ENCODE assay signal across 8 cellular contexts in genomic region chr2:31324000-31324633, GRCh38.
A peak's percentile ranks its signal among the peaks of the same experiment; 100 is the strongest.
DNase-seq lines count a peak whose midpoint lies in the region; ATAC-seq and TF ChIP-seq lines count a peak whose summit lies in the region.

No MANE protein-coding gene starts in this region.

- H3K9me3 Mint-ChIP-seq in GM23338: no peaks in the 10 kb centered on the region

- no peaks in the 10 kb centered on the region for H4K20me1 ChIP-seq in GM23338 (replicated peaks; ENCODE audit: insufficient read depth)

- H4K8ac ChIP-seq in mesendoderm (ENCODE audit: low read depth, low read length): no peak overlapping the region

- H3K27me3 ChIP-seq in Peyer's patch (no peaks in the 10 kb centered on the region), GM23338 (ENCODE audit: insufficient read depth) (no peaks in the 10 kb centered on the region), mesendoderm (ENCODE audit: insufficient read depth, low read length, poor library complexity) (no peaks in the 10 kb centered on the region)

- ATAC-seq in GM18505 (IDR thresholded peaks at IDR 0.05; ENCODE audit: unreplicated experiment): peak; percentile 73
- peak; percentile 73 for ATAC-seq in HG02642 (IDR thresholded peaks at IDR 0.05; ENCODE audit: poor library complexity, unreplicated experiment)
- ATAC-seq in left lobe of liver: peak; percentile 67
- ATAC-seq in GM23338: no peak

- no peaks in the 10 kb centered on the region for H3K36me3 Mint-ChIP-seq in GM23338 (ENCODE audit: low read depth)

- peaks cover 11% of the 10 kb centered on the region; the same call in 2 of the 3 replicates for H3K4me1 Mint-ChIP-seq in GM23338

- no peak for TF ChIP-seq POLR2A in GM18505 (IDR thresholded peaks at IDR 0.05; ENCODE audit: borderline replicate concordance, extremely low read depth, insufficient read depth, insufficient read length)
- TF ChIP-seq POLR2A in Peyer's patch (IDR thresholded peaks at IDR 0.05): no peak

- WGBS in mesendoderm (ENCODE audit: extremely low coverage, insufficient coverage, low lambda C conversion rate): no CpG with 5 or more reads among the region's 5 CpGs

- H3K4me2 ChIP-seq in GM23338 (no peak overlapping the region), mesendoderm (ENCODE audit: low read length) (no peak overlapping the region)

- H3K36me3 ChIP-seq in Peyer's patch: no peaks in the 10 kb centered on the region
- no peaks in the 10 kb centered on the region for H3K36me3 ChIP-seq in GM23338 (ENCODE audit: insufficient read depth)
- no peaks in the 10 kb centered on the region for H3K36me3 ChIP-seq in mesendoderm (ENCODE audit: control insufficient read depth, insufficient read depth, low read length)

- H4K5ac ChIP-seq in mesendoderm (ENCODE audit: low read length): no peak overlapping the region

- H2BK120ac ChIP-seq in mesendoderm (ENCODE audit: low read depth, low read length): no peak overlapping the region

- no peak overlapping the region for H3K9ac ChIP-seq in mesendoderm (ENCODE audit: low read length)

- no peaks in the 10 kb centered on the region for H3K9me3 ChIP-seq in Peyer's patch

- H3K27ac Mint-ChIP-seq in GM23338: no peak overlapping the region

- no peaks in the 10 kb centered on the region for H3K9me2 ChIP-seq in GM23338 (ENCODE audit: insufficient read depth)

- H3K79me2 ChIP-seq in GM23338 (replicated peaks; ENCODE audit: insufficient read depth): no peaks in the 10 kb centered on the region
- H3K79me2 ChIP-seq in mesendoderm (ENCODE audit: control insufficient read depth, insufficient read depth, low read length): no peaks in the 10 kb centered on the region

- no peak overlapping the region for H2BK15ac ChIP-seq in mesendoderm (replicated peaks; ENCODE audit: low read depth)

- peaks cover 0 to 8% (median 4%) of the 10 kb centered on the region in 4 donors for H3K4me1 ChIP-seq in Peyer's patch
- no peaks in the 10 kb centered on the region for H3K4me1 ChIP-seq in GM23338 (ENCODE audit: insufficient read depth)
- peaks cover 4% of the 10 kb centered on the region for H3K4me1 ChIP-seq in mesendoderm (ENCODE audit: control insufficient read depth, low read depth, low read length)

- no peak overlapping the region for H2AFZ ChIP-seq in GM23338

- no peaks in the 10 kb centered on the region for H3K79me1 ChIP-seq in mesendoderm (ENCODE audit: low read length)

- no peak overlapping the region for H2BK5ac ChIP-seq in mesendoderm (ENCODE audit: low read length)

- H3F3A ChIP-seq in GM23338 (replicated peaks; ENCODE audit: low read depth): no peaks in the 10 kb centered on the region

- DNase-seq in Peyer's patch: no peak
- no peak for DNase-seq in left lobe of liver (ENCODE audit: low spot score)
- no peak for DNase-seq in GM23338 (ENCODE audit: low spot score)
- DNase-seq in HK-2 (ENCODE audit: unreplicated experiment): no peak
- DNase-seq in stimulated activated CD4-positive, alpha-beta T cell treated with anti-CD3 and anti-CD28 coated beads, Interleukin-4, amount 100 ng/mL, for 4 hours: no peak
- DNase-seq in mesendoderm: no peak

- H3K56ac ChIP-seq in mesendoderm (ENCODE audit: low read length): no peak overlapping the region

- H3K4me3 Mint-ChIP-seq in GM23338: no peak overlapping the region

- H3K27me3 Mint-ChIP-seq in GM23338 (ENCODE audit: insufficient read depth, low read depth, poor library complexity): no peaks in the 10 kb centered on the region

- no peak overlapping the region for H3K23ac ChIP-seq in mesendoderm (ENCODE audit: low read length)

- H3K4ac ChIP-seq in mesendoderm (ENCODE audit: low read depth, low read length): no peak overlapping the region

- H2AK5ac ChIP-seq in mesendoderm (ENCODE audit: low read length): no peak overlapping the region

- TF ChIP-seq CTCF in Peyer's patch (IDR thresholded peaks at IDR 0.05): no peak
- no peak for TF ChIP-seq CTCF in GM23338 (conservative IDR thresholded peaks at IDR 0.05; ENCODE audit: low read depth in 2 of 2)

- H3K4me3 ChIP-seq in Peyer's patch: peak overlapping the region in 2 of 4 donors; percentile 38 to 49
- no peak overlapping the region for H3K4me3 ChIP-seq in GM23338
- no peak overlapping the region for H3K4me3 ChIP-seq in mesendoderm (ENCODE audit: low read length)

- H3K18ac ChIP-seq in mesendoderm (ENCODE audit: low read length): no peak overlapping the region

- peak overlapping the region in 3 of 4 donors; percentile 1 to 48 (median 18) for H3K27ac ChIP-seq in Peyer's patch
- no peak overlapping the region for H3K27ac ChIP-seq in GM23338 (ENCODE audit: low read depth)
- H3K27ac ChIP-seq in mesendoderm (ENCODE audit: low read depth, low read length): no peak overlapping the region

TF ChIP-seq in GM23338, 12 proteins besides CTCF, POLR2A, EP300 and RAD21 (continues in another document):
- TF ChIP-seq ETS1 (IDR thresholded peaks at IDR 0.05) (no peak), EZH2phosphoT487 (IDR thresholded peaks at IDR 0.05; ENCODE audit: unreplicated experiment) (no peak), EZH2 (IDR thresholded peaks at IDR 0.05; ENCODE audit: low read depth, unreplicated experiment) (no peak), ZNF462 (CRISPR knock-in tag; IDR thresholded peaks at IDR 0.05) (no peak)

Comparison
In these comparisons a context has a peak if more than half of its experiments do, and no peak if none do; other contexts are left out.
1. H3K27ac ChIP-seq: peak in Peyer's patch (3 of 4); none in GM23338 (single experiment) and mesendoderm (single experiment).